ENCODE assay signal across 14 cellular contexts in the genomic region with DNA sequence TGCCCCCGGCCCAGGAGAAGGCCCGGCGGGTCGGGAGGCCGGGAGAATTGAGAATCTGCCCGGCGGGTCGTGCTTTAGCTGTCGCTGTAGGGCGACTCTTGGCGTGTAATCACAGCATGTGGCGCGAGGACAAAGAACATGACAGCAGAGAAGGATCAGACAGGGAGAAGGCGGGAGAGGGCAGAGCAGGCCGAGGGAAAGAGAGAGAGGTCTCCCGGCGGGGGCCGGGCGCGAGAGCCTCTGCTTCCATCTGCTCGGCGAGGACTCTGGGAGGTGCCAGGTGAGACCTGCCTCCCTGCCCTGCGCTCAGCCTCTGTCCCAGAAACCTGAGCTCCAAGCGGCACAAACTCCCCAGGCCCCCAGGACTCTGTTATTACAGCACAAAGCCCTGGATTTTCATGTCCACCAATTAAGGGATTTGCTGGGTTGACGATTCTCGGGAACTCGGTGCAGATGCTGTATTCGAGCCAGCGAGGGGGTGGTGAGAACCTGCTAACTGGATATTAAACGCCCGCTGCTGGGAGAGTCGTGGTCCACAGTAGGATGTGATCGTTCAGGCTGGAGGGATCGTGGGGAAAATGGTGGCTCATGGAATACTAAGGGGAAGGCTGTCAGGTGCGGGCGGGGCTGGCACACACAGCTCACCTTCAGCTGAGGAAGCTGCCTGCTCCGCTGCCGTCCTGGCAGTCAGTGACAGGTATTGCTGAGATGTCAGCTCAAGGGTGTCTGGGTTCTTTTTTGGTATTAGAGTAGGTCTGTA.
DNase-seq lines count a peak whose midpoint lies in the region; ATAC-seq, FAIRE-seq and TF ChIP-seq lines count a peak whose summit lies in the region.
"Had no signal": no experiment of that assay in that cellular context is flagged by ENCODE, and none has a peak within 500 bp of the region (broad histone marks: within the 10 kb centered on the region; RNA-seq: fewer than 3 reads in every experiment).

No MANE protein-coding gene starts in this region.

- H3K27me3 ChIP-seq in GM23338 (ENCODE audit: insufficient read depth): no peaks in the 10 kb centered on the region
- H3K27me3 ChIP-seq: left lung had no signal

- no peak overlapping the region for H3K27ac ChIP-seq in GM23338 (ENCODE audit: low read depth)
- H3K27ac ChIP-seq: left lung had no signal

- H3K4me3 Mint-ChIP-seq in GM23338: no peak overlapping the region; the same call in 2 of the 3 replicates
- H3K4me3 Mint-ChIP-seq in immature natural killer cell: no peak overlapping the region
- H3K4me3 Mint-ChIP-seq: activated CD8-positive, alpha-beta memory T cell treated with anti-CD3 and anti-CD28 coated beads, Interleukin-2, amount 10 ng/mL, durations not matched to agents 7 days and 5 days; activated naive CD4-positive, alpha-beta T cell treated with anti-CD3 and anti-CD28 coated beads, Interleukin-2, amount 50 U/mL, for 24 hours; T-helper 1 cell treated with Interleukin-12 subunit alpha and Interleukin-12 subunit beta and Interleukin-4 antibody, amounts not matched to agents 30 μg/mL and 1 μg/mL, for 36 hours had no signal

- H3K36me3 Mint-ChIP-seq in GM23338 (ENCODE audit: low read depth) (peaks cover 5% of the 10 kb centered on the region; the same call in 1 of the 3 replicates), immature natural killer cell (no peaks in the 10 kb centered on the region)
- H3K36me3 Mint-ChIP-seq: activated CD8-positive, alpha-beta memory T cell treated with anti-CD3 and anti-CD28 coated beads, Interleukin-2, amount 10 ng/mL, durations not matched to agents 7 days and 5 days; activated naive CD4-positive, alpha-beta T cell treated with anti-CD3 and anti-CD28 coated beads, Interleukin-2, amount 50 U/mL, for 24 hours had no signal

- H3K4me1 Mint-ChIP-seq in GM23338: peaks cover 22% of the 10 kb centered on the region
- no peaks in the 10 kb centered on the region for H3K4me1 Mint-ChIP-seq in immature natural killer cell
- H3K4me1 Mint-ChIP-seq: activated CD8-positive, alpha-beta memory T cell treated with anti-CD3 and anti-CD28 coated beads, Interleukin-2, amount 10 ng/mL, durations not matched to agents 7 days and 5 days; activated naive CD4-positive, alpha-beta T cell treated with anti-CD3 and anti-CD28 coated beads, Interleukin-2, amount 50 U/mL, for 24 hours had no signal

- no peaks in the 10 kb centered on the region for H3K9me2 ChIP-seq in GM23338 (ENCODE audit: insufficient read depth)

- H3K79me2 ChIP-seq in GM23338 (replicated peaks; ENCODE audit: insufficient read depth): peaks cover 3% of the 10 kb centered on the region; the same call in 1 of the 2 replicates

- H3K4me1 ChIP-seq in GM23338 (ENCODE audit: insufficient read depth): no peaks in the 10 kb centered on the region; the same call in 1 of the 2 replicates

- no peaks in the 10 kb centered on the region for H3F3A ChIP-seq in GM23338 (replicated peaks; ENCODE audit: low read depth)

- no peak overlapping the region for H3K4me2 ChIP-seq in GM23338

- DNase-seq in GM23338 (ENCODE audit: low spot score) (no peak), NCI-H2171 treated with DMSO at 0.1 percent for 48 hours (lab: John Stamatoyannopoulos, UW) (peak; percentile 89), cerebellum (ENCODE audit: low spot score) (peak; percentile 76), occipital lobe (lab: John Stamatoyannopoulos, UW) (peak; percentile 18), immature natural killer cell (no peak), urothelium cell line (ENCODE audit: low spot score) (no peak)
- no peak for DNase-seq in stimulated activated naive CD4-positive, alpha-beta T cell (lab: John Stamatoyannopoulos, UW)
- DNase-seq: activated CD8-positive, alpha-beta memory T cell treated with anti-CD3 and anti-CD28 coated beads, Interleukin-2, amount 10 ng/mL, durations not matched to agents 7 days and 5 days; AML-193; left lung; NK-92 treated with Interleukin-12 subunit alpha and Interleukin-12 subunit beta, amount 100 ng/mL, for 24 hours had no signal

- TF ChIP-seq CTCF in GM23338 (conservative IDR thresholded peaks at IDR 0.05; ENCODE audit: low read depth in 2 of 2): no peak

- no peaks in the 10 kb centered on the region for H3K36me3 ChIP-seq in GM23338 (ENCODE audit: insufficient read depth)
- H3K36me3 ChIP-seq: left lung had no signal

- H3K9me3 Mint-ChIP-seq in GM23338: no peaks in the 10 kb centered on the region
- no peaks in the 10 kb centered on the region for H3K9me3 Mint-ChIP-seq in immature natural killer cell
- H3K9me3 Mint-ChIP-seq: activated naive CD4-positive, alpha-beta T cell treated with anti-CD3 and anti-CD28 coated beads, Interleukin-2, amount 50 U/mL, for 24 hours; T-helper 1 cell treated with Interleukin-12 subunit alpha and Interleukin-12 subunit beta and Interleukin-4 antibody, amounts not matched to agents 30 μg/mL and 1 μg/mL, for 36 hours had no signal

- no peak overlapping the region for H3K4me3 ChIP-seq in GM23338
- H3K4me3 ChIP-seq: left lung had no signal

- H3K27ac Mint-ChIP-seq in GM23338 (no peak overlapping the region), immature natural killer cell (no peak overlapping the region)
- H3K27ac Mint-ChIP-seq: activated CD8-positive, alpha-beta memory T cell treated with anti-CD3 and anti-CD28 coated beads, Interleukin-2, amount 10 ng/mL, durations not matched to agents 7 days and 5 days; activated naive CD4-positive, alpha-beta T cell treated with anti-CD3 and anti-CD28 coated beads, Interleukin-2, amount 50 U/mL, for 24 hours; T-helper 1 cell treated with Interleukin-12 subunit alpha and Interleukin-12 subunit beta and Interleukin-4 antibody, amounts not matched to agents 30 μg/mL and 1 μg/mL, for 36 hours had no signal

- no peaks in the 10 kb centered on the region; the same call in none of the 2 replicates for H4K20me1 ChIP-seq in GM23338 (replicated peaks; ENCODE audit: insufficient read depth)

- ATAC-seq in GM23338: peak; percentile 35
- ATAC-seq: activated CD4-positive, CD25-positive, alpha-beta regulatory T cell treated with anti-CD3 and anti-CD28 coated beads, Interleukin-2, amount 50 U/mL, for 24 hours; activated CD8-positive, alpha-beta memory T cell treated with anti-CD3 and anti-CD28 coated beads, Interleukin-2, amount 10 ng/mL, durations not matched to agents 7 days and 5 days; left lung had no signal

- no peak overlapping the region for H2AFZ ChIP-seq in GM23338

- FAIRE-seq in urothelium cell line (lab: Jason Lieb, UNC): no peak

- peaks cover 12% of the 10 kb centered on the region for H3K27me3 Mint-ChIP-seq in GM23338 (ENCODE audit: insufficient read depth, low read depth, poor library complexity)
- peaks cover 0 to 3% (median 1%) of the 10 kb centered on the region in 3 donors for H3K27me3 Mint-ChIP-seq in immature natural killer cell (ENCODE audit: low read depth in 3 of 3)
- H3K27me3 Mint-ChIP-seq: activated naive CD4-positive, alpha-beta T cell treated with anti-CD3 and anti-CD28 coated beads, Interleukin-2, amount 50 U/mL, for 24 hours had no signal

TF ChIP-seq in GM23338, 12 proteins besides CTCF, POLR2A, EP300 and RAD21 (continues in another document):
- TF ChIP-seq POLR2AphosphoS5 (IDR thresholded peaks at IDR 0.05; ENCODE audit: low read depth) (no peak), CREB1 (CRISPR knock-in tag; IDR thresholded peaks at IDR 0.05; ENCODE audit: low read depth) (no peak), EZH2 (IDR thresholded peaks at IDR 0.05; ENCODE audit: low read depth, unreplicated experiment) (no peak), NANOG (IDR thresholded peaks at IDR 0.05; ENCODE audit: borderline replicate concordance) (no peak), ZNF114 (CRISPR knock-in tag; IDR thresholded peaks at IDR 0.05) (no peak), JUNB (IDR thresholded peaks at IDR 0.05; ENCODE audit: unreplicated experiment) (no peak), ZNF331 (CRISPR knock-in tag; IDR thresholded peaks at IDR 0.05; ENCODE audit: low read depth) (no peak), EZH2phosphoT487 (IDR thresholded peaks at IDR 0.05; ENCODE audit: unreplicated experiment) (no peak)
- TF ChIP-seq, protein P1, sequence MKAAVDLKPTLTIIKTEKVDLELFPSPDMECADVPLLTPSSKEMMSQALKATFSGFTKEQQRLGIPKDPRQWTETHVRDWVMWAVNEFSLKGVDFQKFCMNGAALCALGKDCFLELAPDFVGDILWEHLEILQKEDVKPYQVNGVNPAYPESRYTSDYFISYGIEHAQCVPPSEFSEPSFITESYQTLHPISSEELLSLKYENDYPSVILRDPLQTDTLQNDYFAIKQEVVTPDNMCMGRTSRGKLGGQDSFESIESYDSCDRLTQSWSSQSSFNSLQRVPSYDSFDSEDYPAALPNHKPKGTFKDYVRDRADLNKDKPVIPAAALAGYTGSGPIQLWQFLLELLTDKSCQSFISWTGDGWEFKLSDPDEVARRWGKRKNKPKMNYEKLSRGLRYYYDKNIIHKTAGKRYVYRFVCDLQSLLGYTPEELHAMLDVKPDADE (IDR thresholded peaks at IDR 0.05): no peak
- TF ChIP-seq, protein P2, sequence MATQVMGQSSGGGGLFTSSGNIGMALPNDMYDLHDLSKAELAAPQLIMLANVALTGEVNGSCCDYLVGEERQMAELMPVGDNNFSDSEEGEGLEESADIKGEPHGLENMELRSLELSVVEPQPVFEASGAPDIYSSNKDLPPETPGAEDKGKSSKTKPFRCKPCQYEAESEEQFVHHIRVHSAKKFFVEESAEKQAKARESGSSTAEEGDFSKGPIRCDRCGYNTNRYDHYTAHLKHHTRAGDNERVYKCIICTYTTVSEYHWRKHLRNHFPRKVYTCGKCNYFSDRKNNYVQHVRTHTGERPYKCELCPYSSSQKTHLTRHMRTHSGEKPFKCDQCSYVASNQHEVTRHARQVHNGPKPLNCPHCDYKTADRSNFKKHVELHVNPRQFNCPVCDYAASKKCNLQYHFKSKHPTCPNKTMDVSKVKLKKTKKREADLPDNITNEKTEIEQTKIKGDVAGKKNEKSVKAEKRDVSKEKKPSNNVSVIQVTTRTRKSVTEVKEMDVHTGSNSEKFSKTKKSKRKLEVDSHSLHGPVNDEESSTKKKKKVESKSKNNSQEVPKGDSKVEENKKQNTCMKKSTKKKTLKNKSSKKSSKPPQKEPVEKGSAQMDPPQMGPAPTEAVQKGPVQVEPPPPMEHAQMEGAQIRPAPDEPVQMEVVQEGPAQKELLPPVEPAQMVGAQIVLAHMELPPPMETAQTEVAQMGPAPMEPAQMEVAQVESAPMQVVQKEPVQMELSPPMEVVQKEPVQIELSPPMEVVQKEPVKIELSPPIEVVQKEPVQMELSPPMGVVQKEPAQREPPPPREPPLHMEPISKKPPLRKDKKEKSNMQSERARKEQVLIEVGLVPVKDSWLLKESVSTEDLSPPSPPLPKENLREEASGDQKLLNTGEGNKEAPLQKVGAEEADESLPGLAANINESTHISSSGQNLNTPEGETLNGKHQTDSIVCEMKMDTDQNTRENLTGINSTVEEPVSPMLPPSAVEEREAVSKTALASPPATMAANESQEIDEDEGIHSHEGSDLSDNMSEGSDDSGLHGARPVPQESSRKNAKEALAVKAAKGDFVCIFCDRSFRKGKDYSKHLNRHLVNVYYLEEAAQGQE (IDR thresholded peaks at IDR 0.05; ENCODE audit: unreplicated experiment): no peak

Comparison
In these comparisons a context has a peak if more than half of its experiments do, and no peak if none do; other contexts are left out.
1. DNase-seq: peak in NCI-H2171 treated with DMSO at 0.1 percent for 48 hours (single experiment), cerebellum (single experiment) and occipital lobe (single experiment); none in GM23338 (single experiment), immature natural killer cell (0 of 3), urothelium cell line (single experiment) and stimulated activated naive CD4-positive, alpha-beta T cell (0 of 6).